ENCODE assay signal across 16 cellular contexts in genomic region chr9:12730198-12730597, GRCh38. TPM values are rescaled to one million over a fixed set of nuclear protein-coding genes. Genes with fewer than 3 reads are reported as not detected.
DNase-seq lines count a peak whose midpoint lies in the region; ATAC-seq, FAIRE-seq and TF ChIP-seq lines count a peak whose summit lies in the region.
"Had no signal": no experiment of that assay in that cellular context is flagged by ENCODE, and none has a peak within 500 bp of the region (broad histone marks: within the 10 kb centered on the region; RNA-seq: fewer than 3 reads in every experiment).

No MANE protein-coding gene starts in this region.

- no peak overlapping the region for H3K4me3 ChIP-seq in H1 (ENCODE audit: extremely low read depth in 1 of 4, insufficient read depth in 2 of 4, low read depth in 3 of 4, low read length in 4 of 4)

- no peak overlapping the region for H3K56ac ChIP-seq in H9 (ENCODE audit: insufficient read length, low read depth, low read length)
- no peak overlapping the region for H3K56ac ChIP-seq in H1 (replicated peaks; ENCODE audit: insufficient read length, low read depth, low read length)

- H2BK12ac ChIP-seq in H9 (ENCODE audit: insufficient read length, low read depth, low read length) (no peak overlapping the region), H1 (ENCODE audit: low read depth, low read length) (no peak overlapping the region)

- no peak for FAIRE-seq in H1 (lab: Jason Lieb, UNC)
- FAIRE-seq: G401.6, GM12892 had no signal

- H3K4ac ChIP-seq in H9 (ENCODE audit: low read depth, low read length) (no peak overlapping the region), H1 (replicated peaks; ENCODE audit: insufficient read length, low read depth, low read length) (no peak overlapping the region)

- H4K20me1 ChIP-seq in H9 (ENCODE audit: control insufficient read depth, insufficient read depth, insufficient read length) = no peaks in the 10 kb centered on the region
- H4K20me1 ChIP-seq in H1 (replicated peaks in 1 of 2; ENCODE audit: control insufficient read depth in 1 of 2, insufficient read depth in 2 of 2, low read length in 2 of 2) = no peaks in the 10 kb centered on the region

- peak overlapping the region; percentile 22 for H2AFZ ChIP-seq in H9 (ENCODE audit: low read length)
- peak overlapping the region; percentile 65; the same call in 1 of the 2 replicates for H2AFZ ChIP-seq in H1 (ENCODE audit: low read length)

- no peak for TF ChIP-seq POLR2A in H1 (IDR thresholded peaks at IDR 0.05; ENCODE audit: control extremely low read depth in 1 of 2, low read depth in 2 of 2, low read length in 2 of 2)

- H4K8ac ChIP-seq in H9 (replicated peaks; ENCODE audit: insufficient read length, low read depth, low read length) (no peak overlapping the region), H1 (ENCODE audit: extremely low read depth, insufficient read depth, low read length) (no peak overlapping the region)

- H2BK120ac ChIP-seq in H9 (ENCODE audit: low read depth, low read length, poor library complexity, severe bottlenecking) (no peak overlapping the region), H1 (replicated peaks; ENCODE audit: low read depth, low read length) (no peak overlapping the region)

- TF ChIP-seq CTCF in H9 (conservative IDR thresholded peaks at IDR 0.05) = no peak
- no peak for TF ChIP-seq CTCF in H1 (IDR thresholded peaks at IDR 0.05; ENCODE audit: control extremely low read depth in 1 of 3, insufficient read depth in 1 of 3, low read depth in 1 of 3, low read length in 3 of 3)

- H3K27me3 ChIP-seq in H9 (ENCODE audit: insufficient read depth, low read length) (no peaks in the 10 kb centered on the region), H1 (replicated peaks in 1 of 4; ENCODE audit: control insufficient read depth in 3 of 4, extremely low read depth in 1 of 4, insufficient read depth in 3 of 4, low read length in 3 of 4) (no peaks in the 10 kb centered on the region)

- H2BK5ac ChIP-seq in H9 (ENCODE audit: insufficient read length, low read length) (no peak overlapping the region), H1 (ENCODE audit: low read depth, low read length) (no peak overlapping the region)

- peaks cover 0 to 10% (median 2%) of the 10 kb centered on the region in 3 experiments; a peak in 3 of 7 replicates for H3K36me3 Mint-ChIP-seq in H9 (ENCODE audit: insufficient read depth in 1 of 3, low read depth in 3 of 3)
- H3K36me3 Mint-ChIP-seq: CD4-positive, alpha-beta memory T cell had no signal

- TF ChIP-seq EP300 in H1 (IDR thresholded peaks at IDR 0.05; ENCODE audit: borderline replicate concordance in 1 of 2, low read depth in 2 of 2, low read length in 2 of 2) = no peak

- H3K4me1 ChIP-seq in H9 (ENCODE audit: insufficient read depth, low read length) (no peaks in the 10 kb centered on the region), H1 (replicated peaks in 1 of 4; ENCODE audit: control insufficient read depth in 3 of 4, insufficient read depth in 4 of 4, low read length in 3 of 4) (no peaks in the 10 kb centered on the region)
- H3K4me1 ChIP-seq: Caco-2 had no signal

- H3K4me2 ChIP-seq in H9 (ENCODE audit: insufficient read depth, insufficient read length, low read length) (no peak overlapping the region), H1 (ENCODE audit: insufficient read depth in 1 of 2, low read depth in 2 of 2, low read length in 2 of 2) (no peak overlapping the region)

- H3K4me1 Mint-ChIP-seq in H9 = no peaks in the 10 kb centered on the region; a peak in 1 of 4 replicates
- H3K4me1 Mint-ChIP-seq: CD4-positive, alpha-beta memory T cell had no signal

- H3K23ac ChIP-seq in H9 (ENCODE audit: insufficient read length, low read depth, low read length) (no peak overlapping the region), H1 (ENCODE audit: insufficient read length) (no peak overlapping the region)

- no peaks in the 10 kb centered on the region for H3K36me3 ChIP-seq in H1 (ENCODE audit: control insufficient read depth in 2 of 4, insufficient read depth in 4 of 4, low read length in 3 of 4)

- H3K23me2 ChIP-seq in H9 (ENCODE audit: insufficient read length, low read depth, low read length, poor library complexity, severe bottlenecking) = no peaks in the 10 kb centered on the region
- no peaks in the 10 kb centered on the region for H3K23me2 ChIP-seq in H1 (ENCODE audit: low read depth, low read length)

- no peak overlapping the region for H3K14ac ChIP-seq in H9 (ENCODE audit: insufficient read depth, low read length)
- no peak overlapping the region for H3K14ac ChIP-seq in H1 (ENCODE audit: insufficient read length)

- H3K9ac ChIP-seq in H9 (ENCODE audit: extremely low read depth, insufficient read length, low read length) (no peak overlapping the region), H1 (replicated peaks in 1 of 4; ENCODE audit: extremely low read depth in 1 of 4, low read depth in 3 of 4, low read length in 3 of 4) (no peak overlapping the region)

- no peak for ATAC-seq in HG02938 (IDR thresholded peaks at IDR 0.05; ENCODE audit: unreplicated experiment)
- ATAC-seq: HCT116 had no signal

- H3K4me3 Mint-ChIP-seq in H9 = no peak overlapping the region
- H3K4me3 Mint-ChIP-seq: CD4-positive, alpha-beta memory T cell had no signal

- H3K9me3 ChIP-seq in H9 (ENCODE audit: control insufficient read depth, low read depth, low read length) (no peaks in the 10 kb centered on the region), H1 (ENCODE audit: insufficient read depth in 2 of 2, low read depth in 1 of 2, low read length in 1 of 2) (peaks cover 0 to 4% of the 10 kb centered on the region in 2 experiments; a peak in 2 of 4 replicates)
- H3K9me3 ChIP-seq: Caco-2 had no signal

- CTCF ChIA-PET in H1 (lab: Charles Lee; ENCODE audit: partially characterized antibody) = interaction anchor here (0.7 to 2.6 kb wide), 4 partner anchors 8 to 167 kb away, joined by 3 to 8 read pairs (median 4); partner anchors contain the start of gene LURAP1L

- no peak for TF ChIP-seq RAD21 in H1 (IDR thresholded peaks at IDR 0.05 in 1 of 2, conservative IDR thresholded peaks at IDR 0.05 in 1 of 2; ENCODE audit: low read depth in 2 of 2, low read length in 2 of 2)

- H2BK20ac ChIP-seq in H9 (ENCODE audit: low read depth, low read length, poor library complexity, severe bottlenecking) = no peak overlapping the region
- no peak overlapping the region for H2BK20ac ChIP-seq in H1 (ENCODE audit: low read length)

- H3K79me1 ChIP-seq in H9 (ENCODE audit: insufficient read depth, low read depth, low read length, poor library complexity, severe bottlenecking) (no peaks in the 10 kb centered on the region), H1 (ENCODE audit: low read depth, low read length) (no peaks in the 10 kb centered on the region)

- H3K27ac Mint-ChIP-seq in H9 = 0 out of 7 replicates have a peak overlapping the region, but pooled peaks of 1 of the 3 experiments have one; percentile 34
- H3K27ac Mint-ChIP-seq: CD4-positive, alpha-beta memory T cell had no signal

- no peak for DNase-seq in H9
- peak; percentile 74 for DNase-seq in SK-N-DZ (ENCODE audit: low spot score)
- DNase-seq in H1 (ENCODE audit: low read depth in 1 of 2, low spot score in 2 of 2) = no peak
- no peak for DNase-seq in pons (ENCODE audit: low spot score)
- DNase-seq in SHP77 (lab: John Stamatoyannopoulos, UW) = no peak
- DNase-seq: C1 segment of cervical spinal cord; Caco-2; CD4-positive, alpha-beta memory T cell; DMS153; DND-41; GOT3; H7 had no signal

- H3T11ph ChIP-seq in H9 (ENCODE audit: low read length) = no peak overlapping the region

- H4K91ac ChIP-seq in H9 (ENCODE audit: insufficient read length, low read depth, low read length) = no peak overlapping the region
- H4K91ac ChIP-seq in H1 (replicated peaks; ENCODE audit: insufficient read length, low read length) = no peak overlapping the region

- H3K79me2 ChIP-seq in H9 (ENCODE audit: insufficient read depth, low read length) (no peaks in the 10 kb centered on the region), H1 (ENCODE audit: control insufficient read depth in 1 of 2, insufficient read depth in 2 of 2, low read length in 2 of 2) (no peaks in the 10 kb centered on the region)

- POLR2A ChIA-PET in H1 (lab: Charles Lee; ENCODE audit: partially characterized antibody) = no interaction called here

- peaks cover 2 to 9% of the 10 kb centered on the region in 2 experiments; a peak in 3 of 5 replicates for H3K9me3 Mint-ChIP-seq in H9

- H3K27me3 Mint-ChIP-seq in H9 (ENCODE audit: low read depth) = no peaks in the 10 kb centered on the region
- H3K27me3 Mint-ChIP-seq: CD4-positive, alpha-beta memory T cell had no signal

- H3K27ac ChIP-seq in H9 (ENCODE audit: insufficient read length, low read depth, low read length) = no peak overlapping the region
- H3K27ac ChIP-seq in H1 (ENCODE audit: low read depth, low read length) = no peak overlapping the region

- H2AK5ac ChIP-seq in H9 (ENCODE audit: insufficient read length, low read length) (no peak overlapping the region), H1 (ENCODE audit: low read depth, low read length) (no peak overlapping the region)

- no peak overlapping the region for H2BK15ac ChIP-seq in H9 (ENCODE audit: low read depth, low read length)
- no peak overlapping the region for H2BK15ac ChIP-seq in H1 (ENCODE audit: low read length)

- WGBS in H9 (ENCODE audit: extremely low coverage, insufficient read length, low lambda C conversion rate) = no CpG with 5 or more reads among the region's 1 CpG
- WGBS in H1 (ENCODE audit: extremely low coverage in 1 of 2, insufficient coverage in 1 of 2, insufficient read length in 1 of 2, insufficient replicate concordance in 2 of 2, low coverage in 1 of 2, low lambda C conversion rate in 2 of 2, missing lambda C conversion rate in 1 of 2), 2 experiments = 94% methylated on average over 1 of the region's 1 CpG; no CpG with 5 or more reads in 1 of the 2 experiments

- H4K5ac ChIP-seq in H9 (ENCODE audit: insufficient read length, low read depth, low read length) (no peak overlapping the region), H1 (ENCODE audit: insufficient read length, low read depth, low read length) (no peak overlapping the region)

- no peak overlapping the region for H3K18ac ChIP-seq in H9 (ENCODE audit: insufficient read length, low read depth, low read length)
- no peak overlapping the region for H3K18ac ChIP-seq in H1 (ENCODE audit: extremely low read depth, low read length)

RNA-seq across cellular contexts. Expression of gene TYRP1, which starts 37.0 kb away (rescaled TPM):
- 0.18 TPM in 1 of 2 replicates, not detected in the other for total RNA-seq in H9 (2021)
- not detected in 2 replicates for polyA plus RNA-seq in SK-N-DZ (2014; cell fraction: cytosol; rRNA removed)
- 0.17 and 0.76 TPM in 2 replicates for polyA plus RNA-seq in SK-N-DZ (2014; cell fraction: nucleus; rRNA removed)
- total RNA-seq in H1 (2021; fragmentation: NEBNext Ultra II Directional; extraction: Animal tissue kit (Norgen Biotek cat#: 25700)) = not detected in 2 replicates
- 0.15 and 0.16 TPM in 2 replicates for polyA plus RNA-seq in H1 (2011; rRNA removed)
- polyA plus RNA-seq in H1 (2011; cell fraction: cytosol; rRNA removed) = 0.12 TPM
- 0.53 TPM for polyA plus RNA-seq in H1 (2011; cell fraction: nucleus; rRNA removed)
- 0.15 TPM in 2 of 4 replicates, not detected in the others for polyA plus RNA-seq in H1 (2012, experiment 1 of 2)
- not detected for polyA plus RNA-seq in H1 (2012, experiment 2 of 2)
- 0.14 TPM for polyA plus RNA-seq in H1 (2013, experiment 1 of 2)
- polyA plus RNA-seq in H1 (2013, experiment 2 of 2) = 0.17 TPM
- polyA minus RNA-seq in H1 (2011; rRNA and poly(A)+ RNA removed) = 0.29 TPM in 1 of 2 replicates, not detected in the other
- not detected for polyA minus RNA-seq in H1 (2011; cell fraction: cytosol; rRNA and poly(A)+ RNA removed)
- polyA minus RNA-seq in H1 (2011; cell fraction: nucleus; rRNA and poly(A)+ RNA removed) = not detected
- total RNA-seq: Caco-2; CD4-positive, alpha-beta memory T cell had no signal
- polyA plus RNA-seq: CD4-positive, alpha-beta memory T cell had no signal

RNA-seq across cellular contexts. Expression of gene LURAP1L, which starts 44.6 kb away (rescaled TPM):
- 0.13 TPM in 1 of 2 replicates, not detected in the other for total RNA-seq in H9 (2021)
- 0.35 TPM in 1 of 2 replicates, not detected in the other for polyA plus RNA-seq in SK-N-DZ (2014; cell fraction: cytosol; rRNA removed)
- polyA plus RNA-seq in SK-N-DZ (2014; cell fraction: nucleus; rRNA removed) = 0.31 and 0.91 TPM in 2 replicates
- total RNA-seq in H1 (2021; fragmentation: NEBNext Ultra II Directional; extraction: Animal tissue kit (Norgen Biotek cat#: 25700)) = 1.2 and 1.6 TPM in 2 replicates
- 0.25 and 0.63 TPM in 2 replicates for polyA plus RNA-seq in H1 (2011; rRNA removed)
- 0.48 TPM for polyA plus RNA-seq in H1 (2011; cell fraction: cytosol; rRNA removed)
- polyA plus RNA-seq in H1 (2011; cell fraction: nucleus; rRNA removed) = 0.14 TPM
- polyA plus RNA-seq in H1 (2012, experiment 1 of 2) = 0.42 to 1.0 TPM (median 0.62 TPM) in 4 replicates
- 0.63 TPM for polyA plus RNA-seq in H1 (2012, experiment 2 of 2)
- polyA plus RNA-seq in H1 (2013, experiment 1 of 2) = 0.83 TPM
- 1.0 TPM for polyA plus RNA-seq in H1 (2013, experiment 2 of 2)
- polyA minus RNA-seq in H1 (2011; rRNA and poly(A)+ RNA removed) = 0.39 and 1.5 TPM in 2 replicates
- polyA minus RNA-seq in H1 (2011; cell fraction: cytosol; rRNA and poly(A)+ RNA removed) = 1.2 TPM
- polyA minus RNA-seq in H1 (2011; cell fraction: nucleus; rRNA and poly(A)+ RNA removed) = not detected
- total RNA-seq: Caco-2; CD4-positive, alpha-beta memory T cell had no signal
- polyA plus RNA-seq: CD4-positive, alpha-beta memory T cell had no signal
